Comparison of ENCODE assay signal across 1 cellular context in genomic region chr18:2573408-2573807, GRCh38.
TF ChIP-seq lines count a peak whose summit lies in the region.

No MANE protein-coding gene starts in this region.

TF ChIP-seq in IMR-90, 13 proteins besides CTCF, POLR2A, EP300 and RAD21:
- no peak for TF ChIP-seq MAFK (IDR thresholded peaks at IDR 0.05; ENCODE audit: low read depth, low read length)
- TF ChIP-seq NFE2L2 (IDR thresholded peaks at IDR 0.05; ENCODE audit: low read depth, low read length), result no peak
- no peak for TF ChIP-seq BHLHE40 (IDR thresholded peaks at IDR 0.05; ENCODE audit: low read depth, low read length)
- TF ChIP-seq RCOR1 (IDR thresholded peaks at IDR 0.05; ENCODE audit: insufficient replicate concordance, low read length), result no peak
- no peak for TF ChIP-seq USF2 (IDR thresholded peaks at IDR 0.05; ENCODE audit: low read depth, low read length)
